In the genomic region with DNA sequence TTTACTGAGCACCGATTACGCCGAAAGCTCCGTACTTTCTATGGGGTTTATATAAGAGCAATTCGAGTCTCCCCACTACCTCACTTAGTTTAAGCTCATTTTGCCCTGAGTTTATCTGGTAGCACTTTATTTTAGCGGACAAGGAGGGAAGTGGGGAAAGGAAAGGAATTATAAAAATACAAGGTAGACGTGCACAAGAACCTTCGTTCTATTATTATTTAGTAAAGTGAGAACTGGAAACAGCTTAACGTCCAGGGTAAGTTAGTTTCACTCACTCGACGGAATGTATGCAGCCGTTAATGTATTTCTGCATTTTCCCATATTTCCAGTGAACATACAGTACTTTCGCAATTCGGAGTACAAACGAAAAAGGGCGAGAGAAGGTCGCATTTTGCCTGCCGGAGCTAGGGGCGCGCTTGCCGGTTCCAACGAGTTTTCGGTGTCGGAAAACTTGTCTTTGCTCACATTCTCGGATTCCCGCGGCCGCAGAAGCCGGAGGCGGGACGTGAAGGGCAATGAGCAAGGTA, we compare ENCODE assay signal across 1 cellular context.
TF ChIP-seq lines count a peak whose summit lies in the region.

No MANE protein-coding gene starts in this region.

TF ChIP-seq in GM12878, 131 proteins besides CTCF, POLR2A, EP300 and RAD21:
- no peak for TF ChIP-seq TAF1 (IDR thresholded peaks at IDR 0.05; ENCODE audit: borderline replicate concordance, low read depth, low read length)
- TF ChIP-seq MEF2B (IDR thresholded peaks at IDR 0.05; ENCODE audit: partially characterized antibody, poor library complexity, severe bottlenecking) = peak; percentile 28
- 0 out of 2 replicates have a peak, but pooled peaks have one; percentile 55 for TF ChIP-seq ATF7 (IDR thresholded peaks at IDR 0.05; ENCODE audit: low read depth)
- TF ChIP-seq, protein P1, sequence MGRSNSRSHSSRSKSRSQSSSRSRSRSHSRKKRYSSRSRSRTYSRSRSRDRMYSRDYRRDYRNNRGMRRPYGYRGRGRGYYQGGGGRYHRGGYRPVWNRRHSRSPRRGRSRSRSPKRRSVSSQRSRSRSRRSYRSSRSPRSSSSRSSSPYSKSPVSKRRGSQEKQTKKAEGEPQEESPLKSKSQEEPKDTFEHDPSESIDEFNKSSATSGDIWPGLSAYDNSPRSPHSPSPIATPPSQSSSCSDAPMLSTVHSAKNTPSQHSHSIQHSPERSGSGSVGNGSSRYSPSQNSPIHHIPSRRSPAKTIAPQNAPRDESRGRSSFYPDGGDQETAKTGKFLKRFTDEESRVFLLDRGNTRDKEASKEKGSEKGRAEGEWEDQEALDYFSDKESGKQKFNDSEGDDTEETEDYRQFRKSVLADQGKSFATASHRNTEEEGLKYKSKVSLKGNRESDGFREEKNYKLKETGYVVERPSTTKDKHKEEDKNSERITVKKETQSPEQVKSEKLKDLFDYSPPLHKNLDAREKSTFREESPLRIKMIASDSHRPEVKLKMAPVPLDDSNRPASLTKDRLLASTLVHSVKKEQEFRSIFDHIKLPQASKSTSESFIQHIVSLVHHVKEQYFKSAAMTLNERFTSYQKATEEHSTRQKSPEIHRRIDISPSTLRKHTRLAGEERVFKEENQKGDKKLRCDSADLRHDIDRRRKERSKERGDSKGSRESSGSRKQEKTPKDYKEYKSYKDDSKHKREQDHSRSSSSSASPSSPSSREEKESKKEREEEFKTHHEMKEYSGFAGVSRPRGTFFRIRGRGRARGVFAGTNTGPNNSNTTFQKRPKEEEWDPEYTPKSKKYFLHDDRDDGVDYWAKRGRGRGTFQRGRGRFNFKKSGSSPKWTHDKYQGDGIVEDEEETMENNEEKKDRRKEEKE (IDR thresholded peaks at IDR 0.05) = no peak
- TF ChIP-seq CBX5 (IDR thresholded peaks at IDR 0.05; ENCODE audit: low read depth) = 0 out of 2 replicates have a peak, but pooled peaks have one; percentile 74
- TF ChIP-seq, protein P2, sequence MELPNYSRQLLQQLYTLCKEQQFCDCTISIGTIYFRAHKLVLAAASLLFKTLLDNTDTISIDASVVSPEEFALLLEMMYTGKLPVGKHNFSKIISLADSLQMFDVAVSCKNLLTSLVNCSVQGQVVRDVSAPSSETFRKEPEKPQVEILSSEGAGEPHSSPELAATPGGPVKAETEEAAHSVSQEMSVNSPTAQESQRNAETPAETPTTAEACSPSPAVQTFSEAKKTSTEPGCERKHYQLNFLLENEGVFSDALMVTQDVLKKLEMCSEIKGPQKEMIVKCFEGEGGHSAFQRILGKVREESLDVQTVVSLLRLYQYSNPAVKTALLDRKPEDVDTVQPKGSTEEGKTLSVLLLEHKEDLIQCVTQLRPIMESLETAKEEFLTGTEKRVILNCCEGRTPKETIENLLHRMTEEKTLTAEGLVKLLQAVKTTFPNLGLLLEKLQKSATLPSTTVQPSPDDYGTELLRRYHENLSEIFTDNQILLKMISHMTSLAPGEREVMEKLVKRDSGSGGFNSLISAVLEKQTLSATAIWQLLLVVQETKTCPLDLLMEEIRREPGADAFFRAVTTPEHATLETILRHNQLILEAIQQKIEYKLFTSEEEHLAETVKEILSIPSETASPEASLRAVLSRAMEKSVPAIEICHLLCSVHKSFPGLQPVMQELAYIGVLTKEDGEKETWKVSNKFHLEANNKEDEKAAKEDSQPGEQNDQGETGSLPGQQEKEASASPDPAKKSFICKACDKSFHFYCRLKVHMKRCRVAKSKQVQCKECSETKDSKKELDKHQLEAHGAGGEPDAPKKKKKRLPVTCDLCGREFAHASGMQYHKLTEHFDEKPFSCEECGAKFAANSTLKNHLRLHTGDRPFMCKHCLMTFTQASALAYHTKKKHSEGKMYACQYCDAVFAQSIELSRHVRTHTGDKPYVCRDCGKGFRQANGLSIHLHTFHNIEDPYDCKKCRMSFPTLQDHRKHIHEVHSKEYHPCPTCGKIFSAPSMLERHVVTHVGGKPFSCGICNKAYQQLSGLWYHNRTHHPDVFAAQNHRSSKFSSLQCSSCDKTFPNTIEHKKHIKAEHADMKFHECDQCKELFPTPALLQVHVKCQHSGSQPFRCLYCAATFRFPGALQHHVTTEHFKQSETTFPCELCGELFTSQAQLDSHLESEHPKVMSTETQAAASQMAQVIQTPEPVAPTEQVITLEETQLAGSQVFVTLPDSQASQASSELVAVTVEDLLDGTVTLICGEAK (IDR thresholded peaks at IDR 0.05; ENCODE audit: borderline replicate concordance) = peak; percentile 65; the same call in 1 of the 2 replicates
- TF ChIP-seq EED (IDR thresholded peaks at IDR 0.05; ENCODE audit: low read depth) = peak; percentile 65
- TF ChIP-seq, protein P3, sequence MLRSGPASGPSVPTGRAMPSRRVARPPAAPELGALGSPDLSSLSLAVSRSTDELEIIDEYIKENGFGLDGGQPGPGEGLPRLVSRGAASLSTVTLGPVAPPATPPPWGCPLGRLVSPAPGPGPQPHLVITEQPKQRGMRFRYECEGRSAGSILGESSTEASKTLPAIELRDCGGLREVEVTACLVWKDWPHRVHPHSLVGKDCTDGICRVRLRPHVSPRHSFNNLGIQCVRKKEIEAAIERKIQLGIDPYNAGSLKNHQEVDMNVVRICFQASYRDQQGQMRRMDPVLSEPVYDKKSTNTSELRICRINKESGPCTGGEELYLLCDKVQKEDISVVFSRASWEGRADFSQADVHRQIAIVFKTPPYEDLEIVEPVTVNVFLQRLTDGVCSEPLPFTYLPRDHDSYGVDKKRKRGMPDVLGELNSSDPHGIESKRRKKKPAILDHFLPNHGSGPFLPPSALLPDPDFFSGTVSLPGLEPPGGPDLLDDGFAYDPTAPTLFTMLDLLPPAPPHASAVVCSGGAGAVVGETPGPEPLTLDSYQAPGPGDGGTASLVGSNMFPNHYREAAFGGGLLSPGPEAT (IDR thresholded peaks at IDR 0.05; ENCODE audit: low read depth) = 0 out of 2 replicates have a peak, but pooled peaks have one; percentile 21
- no peak for TF ChIP-seq TCF7 (IDR thresholded peaks at IDR 0.05; ENCODE audit: borderline replicate concordance)
- 0 out of 2 replicates have a peak, but pooled peaks have one; percentile 2 for TF ChIP-seq FOXM1 (IDR thresholded peaks at IDR 0.05; ENCODE audit: low read depth, low read length)
- TF ChIP-seq ZNF622 (IDR thresholded peaks at IDR 0.05) = peak; percentile 37; the same call in 1 of the 2 replicates
- peak in 1 of 2 experiments; percentile 58; a peak in 1 of 4 replicates for TF ChIP-seq IKZF2 (IDR thresholded peaks at IDR 0.05)
- TF ChIP-seq, protein P4, sequence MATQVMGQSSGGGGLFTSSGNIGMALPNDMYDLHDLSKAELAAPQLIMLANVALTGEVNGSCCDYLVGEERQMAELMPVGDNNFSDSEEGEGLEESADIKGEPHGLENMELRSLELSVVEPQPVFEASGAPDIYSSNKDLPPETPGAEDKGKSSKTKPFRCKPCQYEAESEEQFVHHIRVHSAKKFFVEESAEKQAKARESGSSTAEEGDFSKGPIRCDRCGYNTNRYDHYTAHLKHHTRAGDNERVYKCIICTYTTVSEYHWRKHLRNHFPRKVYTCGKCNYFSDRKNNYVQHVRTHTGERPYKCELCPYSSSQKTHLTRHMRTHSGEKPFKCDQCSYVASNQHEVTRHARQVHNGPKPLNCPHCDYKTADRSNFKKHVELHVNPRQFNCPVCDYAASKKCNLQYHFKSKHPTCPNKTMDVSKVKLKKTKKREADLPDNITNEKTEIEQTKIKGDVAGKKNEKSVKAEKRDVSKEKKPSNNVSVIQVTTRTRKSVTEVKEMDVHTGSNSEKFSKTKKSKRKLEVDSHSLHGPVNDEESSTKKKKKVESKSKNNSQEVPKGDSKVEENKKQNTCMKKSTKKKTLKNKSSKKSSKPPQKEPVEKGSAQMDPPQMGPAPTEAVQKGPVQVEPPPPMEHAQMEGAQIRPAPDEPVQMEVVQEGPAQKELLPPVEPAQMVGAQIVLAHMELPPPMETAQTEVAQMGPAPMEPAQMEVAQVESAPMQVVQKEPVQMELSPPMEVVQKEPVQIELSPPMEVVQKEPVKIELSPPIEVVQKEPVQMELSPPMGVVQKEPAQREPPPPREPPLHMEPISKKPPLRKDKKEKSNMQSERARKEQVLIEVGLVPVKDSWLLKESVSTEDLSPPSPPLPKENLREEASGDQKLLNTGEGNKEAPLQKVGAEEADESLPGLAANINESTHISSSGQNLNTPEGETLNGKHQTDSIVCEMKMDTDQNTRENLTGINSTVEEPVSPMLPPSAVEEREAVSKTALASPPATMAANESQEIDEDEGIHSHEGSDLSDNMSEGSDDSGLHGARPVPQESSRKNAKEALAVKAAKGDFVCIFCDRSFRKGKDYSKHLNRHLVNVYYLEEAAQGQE (IDR thresholded peaks at IDR 0.05; ENCODE audit: low read depth, low read length) = 0 out of 2 replicates have a peak, but pooled peaks have one; percentile 8
- TF ChIP-seq, protein P5, sequence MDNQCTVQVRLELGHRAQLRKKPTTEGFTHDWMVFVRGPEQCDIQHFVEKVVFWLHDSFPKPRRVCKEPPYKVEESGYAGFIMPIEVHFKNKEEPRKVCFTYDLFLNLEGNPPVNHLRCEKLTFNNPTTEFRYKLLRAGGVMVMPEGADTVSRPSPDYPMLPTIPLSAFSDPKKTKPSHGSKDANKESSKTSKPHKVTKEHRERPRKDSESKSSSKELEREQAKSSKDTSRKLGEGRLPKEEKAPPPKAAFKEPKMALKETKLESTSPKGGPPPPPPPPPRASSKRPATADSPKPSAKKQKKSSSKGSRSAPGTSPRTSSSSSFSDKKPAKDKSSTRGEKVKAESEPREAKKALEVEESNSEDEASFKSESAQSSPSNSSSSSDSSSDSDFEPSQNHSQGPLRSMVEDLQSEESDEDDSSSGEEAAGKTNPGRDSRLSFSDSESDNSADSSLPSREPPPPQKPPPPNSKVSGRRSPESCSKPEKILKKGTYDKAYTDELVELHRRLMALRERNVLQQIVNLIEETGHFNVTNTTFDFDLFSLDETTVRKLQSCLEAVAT (IDR thresholded peaks at IDR 0.05) = peak; percentile 82
